ENCODE assay signal across 1 cellular context in genomic region chr12:45648070-45648469, GRCh38.
TF ChIP-seq lines count a peak whose summit lies in the region.

No MANE protein-coding gene starts in this region.

TF ChIP-seq in HepG2, 621 proteins besides CTCF, POLR2A, EP300 and RAD21 (continued from another document):
- TF ChIP-seq ARID5B (CRISPR knock-in tag; IDR thresholded peaks at IDR 0.05) (peak; percentile 14; the same call in 1 of the 2 replicates), MLLT10 (CRISPR knock-in tag; IDR thresholded peaks at IDR 0.05) (no peak), ZNF83 (CRISPR knock-in tag; IDR thresholded peaks at IDR 0.05; ENCODE audit: borderline replicate concordance) (no peak), IRX3 (CRISPR knock-in tag; IDR thresholded peaks at IDR 0.05; ENCODE audit: borderline replicate concordance, low read depth) (no peak), GATA4 (IDR thresholded peaks at IDR 0.05; ENCODE audit: borderline replicate concordance, low read depth) (no peak), HOXA5 (CRISPR knock-in tag; IDR thresholded peaks at IDR 0.05) (no peak), KAT2B (IDR thresholded peaks at IDR 0.05; ENCODE audit: borderline replicate concordance, low read depth, low read length) (no peak), ZNF256 (CRISPR knock-in tag; conservative IDR thresholded peaks at IDR 0.05) (no peak), ZXDC (CRISPR knock-in tag; IDR thresholded peaks at IDR 0.05) (no peak), HNRNPH1 (optimal IDR thresholded peaks at IDR 0.05; ENCODE audit: low read depth, low read length) (no peak), MAFG (CRISPR knock-in tag; IDR thresholded peaks at IDR 0.05) (no peak), RXRB (CRISPR knock-in tag; IDR thresholded peaks at IDR 0.05; ENCODE audit: borderline replicate concordance) (no peak), ZNF143 (CRISPR knock-in tag; IDR thresholded peaks at IDR 0.05) (no peak), ZSCAN25 (CRISPR knock-in tag; IDR thresholded peaks at IDR 0.05) (no peak), ZGPAT (CRISPR knock-in tag; IDR thresholded peaks at IDR 0.05) (no peak), ZNF136 (CRISPR knock-in tag; IDR thresholded peaks at IDR 0.05; ENCODE audit: low read depth) (no peak), REL (CRISPR knock-in tag; conservative IDR thresholded peaks at IDR 0.05) (no peak), TOE1 (CRISPR knock-in tag; IDR thresholded peaks at IDR 0.05) (no peak), ZNF687 (CRISPR knock-in tag; IDR thresholded peaks at IDR 0.05) (peak; percentile 13; the same call in 1 of the 2 replicates), ZNF678 (CRISPR knock-in tag; IDR thresholded peaks at IDR 0.05) (no peak), PLSCR1 (CRISPR knock-in tag; IDR thresholded peaks at IDR 0.05; ENCODE audit: borderline replicate concordance) (no peak), CEBPB (IDR thresholded peaks at IDR 0.05; ENCODE audit: borderline replicate concordance, low read depth, low read length) (no peak), NRL (CRISPR knock-in tag; IDR thresholded peaks at IDR 0.05; ENCODE audit: borderline replicate concordance) (no peak), PHB2 (IDR thresholded peaks at IDR 0.05; ENCODE audit: partially characterized antibody) (no peak), ZNF652 (CRISPR knock-in tag; IDR thresholded peaks at IDR 0.05; ENCODE audit: borderline replicate concordance, low read depth) (no peak), MZF1 (CRISPR knock-in tag; IDR thresholded peaks at IDR 0.05; ENCODE audit: borderline replicate concordance) (no peak), SIX4 (CRISPR knock-in tag; IDR thresholded peaks at IDR 0.05) (no peak), ZBTB8A (CRISPR knock-in tag; IDR thresholded peaks at IDR 0.05; ENCODE audit: borderline replicate concordance, low read depth) (no peak), ZBTB43 (CRISPR knock-in tag; conservative IDR thresholded peaks at IDR 0.05) (no peak), DRAP1 (CRISPR knock-in tag; IDR thresholded peaks at IDR 0.05) (no peak), HNRNPL (IDR thresholded peaks at IDR 0.05; ENCODE audit: low read depth, low read length) (peak; percentile 84; the same call in 1 of the 2 replicates), GATAD1 (CRISPR knock-in tag; IDR thresholded peaks at IDR 0.05) (no peak), IRF2 (CRISPR knock-in tag; IDR thresholded peaks at IDR 0.05) (no peak), ZBED4 (CRISPR knock-in tag; IDR thresholded peaks at IDR 0.05; ENCODE audit: borderline replicate concordance) (no peak)
